Comparison of ENCODE assay signal across 8 cellular contexts in genomic region chr4:153497091-153497531, GRCh38. TPM values are rescaled to one million over a fixed set of nuclear protein-coding genes. Genes with fewer than 3 reads are reported as not detected.
DNase-seq lines count a peak whose midpoint lies in the region; ATAC-seq lines count a peak whose summit lies in the region.

No MANE protein-coding gene starts in this region.

- H3K4me3 Mint-ChIP-seq in CD4-positive, CD25-positive, alpha-beta regulatory T cell: peak overlapping the region; percentile 74 to 88 (median 84)
- peak overlapping the region in 1 of 2 donors; percentile 14 for H3K4me3 Mint-ChIP-seq in stimulated activated naive B cell treated with anti-CD40 and anti-IgM and Interleukin-4, amounts not matched to agents 10 μg/mL and 1 μg/mL and 100 μg/mL, for 72 hours

- peaks cover 33% of the 10 kb centered on the region for H3K36me3 Mint-ChIP-seq in CD4-positive, CD25-positive, alpha-beta regulatory T cell
- peaks cover 33 to 57% of the 10 kb centered on the region in 2 donors for H3K36me3 Mint-ChIP-seq in stimulated activated naive B cell treated with anti-CD40 and anti-IgM and Interleukin-4, amounts not matched to agents 10 μg/mL and 1 μg/mL and 100 μg/mL, for 72 hours

- peak overlapping the region; percentile 91 for H3K27ac ChIP-seq in CD4-positive, CD25-positive, alpha-beta regulatory T cell (ENCODE audit: insufficient read depth, low read length, poor library complexity, severe bottlenecking)
- H3K27ac ChIP-seq in epithelial cell of prostate: peak overlapping the region; percentile 69

- ATAC-seq in CD4-positive, CD25-positive, alpha-beta regulatory T cell (ENCODE audit: low read depth in 2 of 2): peak; percentile 88 to 91
- peak; percentile 50 for ATAC-seq in GM21737 (IDR thresholded peaks at IDR 0.05; ENCODE audit: unreplicated experiment)
- peak; percentile 70 to 78 for ATAC-seq in stimulated activated naive B cell treated with anti-CD40 and anti-IgM and Interleukin-4, amounts not matched to agents 10 μg/mL and 1 μg/mL and 100 μg/mL, for 72 hours (replicated peaks)

- peaks cover 5% of the 10 kb centered on the region for H3K27me3 Mint-ChIP-seq in CD4-positive, CD25-positive, alpha-beta regulatory T cell
- H3K27me3 Mint-ChIP-seq in stimulated activated naive B cell treated with anti-CD40 and anti-IgM and Interleukin-4, amounts not matched to agents 10 μg/mL and 1 μg/mL and 100 μg/mL, for 72 hours: no peaks in the 10 kb centered on the region

- peak overlapping the region; percentile 80 for H3K4me3 ChIP-seq in CD4-positive, CD25-positive, alpha-beta regulatory T cell (ENCODE audit: low read depth, low read length)

- H3K4me1 ChIP-seq in CD4-positive, CD25-positive, alpha-beta regulatory T cell (ENCODE audit: control insufficient read depth, insufficient read depth, low read length, poor library complexity, severe bottlenecking): peaks cover 90% of the 10 kb centered on the region

- peaks cover 0 to 1% (median 0%) of the 10 kb centered on the region in 7 donors for H3K9me3 Mint-ChIP-seq in CD4-positive, CD25-positive, alpha-beta regulatory T cell
- peaks cover 2 to 9% of the 10 kb centered on the region in 2 donors for H3K9me3 Mint-ChIP-seq in stimulated activated naive B cell treated with anti-CD40 and anti-IgM and Interleukin-4, amounts not matched to agents 10 μg/mL and 1 μg/mL and 100 μg/mL, for 72 hours

- H3K27ac Mint-ChIP-seq in CD4-positive, CD25-positive, alpha-beta regulatory T cell: peak overlapping the region; percentile 90 to 99 (median 95)
- H3K27ac Mint-ChIP-seq in stimulated activated naive B cell treated with anti-CD40 and anti-IgM and Interleukin-4, amounts not matched to agents 10 μg/mL and 1 μg/mL and 100 μg/mL, for 72 hours: peak overlapping the region; percentile 71

- DNase-seq in CD4-positive, CD25-positive, alpha-beta regulatory T cell: peak in 2 of 3 donors; percentile 71 to 90
- DNase-seq in activated CD4-positive, alpha-beta T cell treated with anti-CD3 and anti-CD28 coated beads for 1 hour: peak; percentile 35
- DNase-seq in epithelial cell of prostate (ENCODE audit: low read depth, low spot score) (peak; percentile 24), NCI-H524 (lab: John Stamatoyannopoulos, UW) (no peak), COLO829 (ENCODE audit: low spot score) (no peak), mucosa of gallbladder (ENCODE audit: low spot score) (no peak)
- no peak for DNase-seq in stimulated activated naive B cell treated with anti-CD40 and anti-IgM and Interleukin-4, amounts not matched to agents 10 μg/mL and 1 μg/mL and 100 μg/mL, for 72 hours

- peaks cover 5% of the 10 kb centered on the region for H3K36me3 ChIP-seq in CD4-positive, CD25-positive, alpha-beta regulatory T cell (ENCODE audit: control insufficient read depth, insufficient read depth, low read length)

- H3K4me1 Mint-ChIP-seq in CD4-positive, CD25-positive, alpha-beta regulatory T cell: peaks cover 41 to 95% (median 77%) of the 10 kb centered on the region in 4 donors
- H3K4me1 Mint-ChIP-seq in stimulated activated naive B cell treated with anti-CD40 and anti-IgM and Interleukin-4, amounts not matched to agents 10 μg/mL and 1 μg/mL and 100 μg/mL, for 72 hours: peaks cover 63 to 89% of the 10 kb centered on the region in 2 donors

- H3K27me3 ChIP-seq in CD4-positive, CD25-positive, alpha-beta regulatory T cell (ENCODE audit: control insufficient read depth, insufficient read depth, low read length): no peaks in the 10 kb centered on the region

- no peaks in the 10 kb centered on the region for H3K9me3 ChIP-seq in CD4-positive, CD25-positive, alpha-beta regulatory T cell (ENCODE audit: control insufficient read depth in 2 of 2, low read length in 2 of 2)

RNA-seq across cellular contexts. Expression of gene TMEM131L, which starts 31.0 kb away (rescaled TPM):
- 86.4 TPM for total RNA-seq in CD4-positive, CD25-positive, alpha-beta regulatory T cell
- 10 to 100 TPM; 35.5 to 48.4 (median 40.1) TPM for polyA plus RNA-seq in CD4-positive, CD25-positive, alpha-beta regulatory T cell
- 11.7 TPM for total RNA-seq in mucosa of gallbladder

Comparison
In these comparisons a context has a peak if more than half of its experiments do, and no peak if none do; other contexts are left out.
1. DNase-seq: peak in CD4-positive, CD25-positive, alpha-beta regulatory T cell (2 of 3), activated CD4-positive, alpha-beta T cell treated with anti-CD3 and anti-CD28 coated beads for 1 hour (single experiment) and epithelial cell of prostate (single experiment); none in stimulated activated naive B cell treated with anti-CD40 and anti-IgM and Interleukin-4, amounts not matched to agents 10 μg/mL and 1 μg/mL and 100 μg/mL, for 72 hours (single experiment), NCI-H524 (0 of 2), COLO829 (single experiment) and mucosa of gallbladder (single experiment).
2. Peak in every context shown above with its lines, with median percentiles within 50 percentile points of each other: ATAC-seq.